Comparison of ENCODE assay signal across 26 cellular contexts in genomic region chr15:23022156-23022555, GRCh38.
"Had no signal": no experiment of that assay in that cellular context is flagged by ENCODE, and none has a peak within 500 bp of the region (broad histone marks: within the 10 kb centered on the region; RNA-seq: fewer than 3 reads in every experiment).

No MANE protein-coding gene starts in this region.

- H3K4me1 ChIP-seq: esophagus muscularis mucosa, foreskin keratinocyte, gastroesophageal sphincter, heart left ventricle, left lung had no signal

- DNase-seq: dermis blood vessel endothelial cell; dorsolateral prefrontal cortex; effector CD4-positive, alpha-beta T cell; effector memory CD4-positive, alpha-beta T cell; foreskin keratinocyte; heart left ventricle; hypothalamus; immature natural killer cell; islet precursor cell; kidney; kidney glomerular epithelial cell; left lung; left ventricle myocardium superior; mammary epithelial cell; mucosa of descending colon; naive B cell had no signal

- H3K79me2 ChIP-seq: hepatocyte had no signal

- H3K4me3 ChIP-seq: coronary artery, dorsolateral prefrontal cortex, esophagus muscularis mucosa, gastroesophageal sphincter, heart left ventricle, hepatocyte, left lung, lung, mucosa of descending colon had no signal

- H2AFZ ChIP-seq: hepatocyte had no signal

- H3K9me3 Mint-ChIP-seq: immature natural killer cell, memory B cell, mesothelial cell of epicardium, naive B cell had no signal

- FAIRE-seq: colon, endothelial cell of umbilical vein, frontal cortex, kidney had no signal

- H3K27ac ChIP-seq: coronary artery, dorsolateral prefrontal cortex, esophagus muscularis mucosa, foreskin keratinocyte, gastroesophageal sphincter, heart left ventricle, hepatocyte, left lung had no signal

- ATAC-seq: foreskin keratinocyte, gastroesophageal sphincter, heart left ventricle, left lung, left ventricle myocardium superior, mucosa of descending colon had no signal

- H3K27me3 Mint-ChIP-seq: memory B cell, naive B cell had no signal

- H3K4me1 Mint-ChIP-seq: immature natural killer cell, memory B cell, mesothelial cell of epicardium, naive B cell had no signal

- H3K27ac Mint-ChIP-seq: immature natural killer cell, memory B cell, mesothelial cell of epicardium, naive B cell had no signal

- H3K9me3 ChIP-seq: esophagus muscularis mucosa, gastroesophageal sphincter, heart left ventricle, left lung, mucosa of descending colon had no signal

- H3K27me3 ChIP-seq: dorsolateral prefrontal cortex, esophagus muscularis mucosa, foreskin keratinocyte, gastroesophageal sphincter, heart left ventricle, hepatocyte, left lung had no signal

- H3K4me3 Mint-ChIP-seq: immature natural killer cell, memory B cell, mesothelial cell of epicardium, naive B cell had no signal

- H3K4me2 ChIP-seq: hepatocyte had no signal
